In genomic region chr3:106457278-106458210, GRCh38 we compare ENCODE assay signal across 8 cellular contexts.
DNase-seq lines count a peak whose midpoint lies in the region; ATAC-seq and TF ChIP-seq lines count a peak whose summit lies in the region.

No MANE protein-coding gene starts in this region.

- no peaks in the 10 kb centered on the region for H3K9me2 ChIP-seq in Loucy (replicated peaks; ENCODE audit: low read depth, low read length)

- H3K27ac Mint-ChIP-seq in HFFc6, result no peak overlapping the region
- H3K27ac Mint-ChIP-seq in WTC11, result 0 out of 2 replicates have a peak overlapping the region, but pooled peaks have one; percentile 26

- H3K4me1 ChIP-seq in Loucy (ENCODE audit: insufficient read depth, low read length, poor library complexity, severe bottlenecking) (peaks cover 22% of the 10 kb centered on the region), heart left ventricle (peaks cover 0 to 12% (median 0%) of the 10 kb centered on the region in 12 donors), vagina (peaks cover 7% of the 10 kb centered on the region), trophoblast cell (ENCODE audit: control insufficient read depth in 1 of 2, insufficient read depth in 2 of 2, low read length in 2 of 2) (no peaks in the 10 kb centered on the region)

- H3K9ac ChIP-seq in Loucy (ENCODE audit: low read depth, low read length, poor library complexity, severe bottlenecking) (no peak overlapping the region), trophoblast cell (ENCODE audit: low read length) (no peak overlapping the region)

- intact Hi-C loops in heart left ventricle (cut with DNase I) (no loop called here), vagina (cut with DNase I) (no loop called here)

- no peaks in the 10 kb centered on the region for H4K20me1 ChIP-seq in Loucy (ENCODE audit: insufficient read depth, low read length, poor library complexity, severe bottlenecking)

- H3K9me3 Mint-ChIP-seq in HFFc6 (no peaks in the 10 kb centered on the region), WTC11 (peaks cover 22% of the 10 kb centered on the region; the same call in 1 of the 2 replicates)

- no peak overlapping the region for H4K12ac ChIP-seq in trophoblast cell (ENCODE audit: low read depth, low read length)

- no peak overlapping the region for H2BK120ac ChIP-seq in trophoblast cell (ENCODE audit: insufficient read depth, low read length, poor library complexity)

- H3F3A ChIP-seq in Loucy (ENCODE audit: low read depth), result no peaks in the 10 kb centered on the region

- H3K23ac ChIP-seq in trophoblast cell (ENCODE audit: low read length), result no peak overlapping the region

- no peak overlapping the region for H3K14ac ChIP-seq in trophoblast cell (ENCODE audit: low read length)

- H3K9me3 ChIP-seq in Loucy (ENCODE audit: insufficient read depth, low read depth, low read length) (no peaks in the 10 kb centered on the region), heart left ventricle (no peaks in the 10 kb centered on the region), vagina (no peaks in the 10 kb centered on the region), trophoblast cell (ENCODE audit: insufficient read depth, low read depth, low read length) (no peaks in the 10 kb centered on the region)

- no peak overlapping the region for H3K4ac ChIP-seq in trophoblast cell (ENCODE audit: low read depth, low read length)

- ATAC-seq in WTC11 (no peak), heart left ventricle (peak; percentile 88 to 96 (median 92))

- no peaks in the 10 kb centered on the region for H3K79me2 ChIP-seq in Loucy (ENCODE audit: insufficient read depth, low read length)
- H3K79me2 ChIP-seq in trophoblast cell (ENCODE audit: control insufficient read depth, insufficient read depth, low read length, poor library complexity), result no peaks in the 10 kb centered on the region

- no peak overlapping the region for H4K8ac ChIP-seq in trophoblast cell (ENCODE audit: low read depth, low read length)

- H2BK12ac ChIP-seq in trophoblast cell (ENCODE audit: low read length), result no peak overlapping the region

- WGBS in heart left ventricle, 4 donors, result 57 to 65% (median 62%) methylated on average over 3 of the region's 3 CpGs
- WGBS in trophoblast cell (ENCODE audit: extremely low coverage, insufficient coverage, insufficient read length), result no CpG with 5 or more reads among the region's 3 CpGs

- no peak overlapping the region for H4K91ac ChIP-seq in trophoblast cell (ENCODE audit: low read depth, low read length)

- CTCF ChIA-PET in WTC11 (lab: Charles Lee), result no interaction called here

- H3K4me3 ChIP-seq in Loucy (ENCODE audit: low read length, poor library complexity, severe bottlenecking), result no peak overlapping the region
- no peak overlapping the region for H3K4me3 ChIP-seq in heart left ventricle
- H3K4me3 ChIP-seq in vagina, result no peak overlapping the region
- no peak overlapping the region for H3K4me3 ChIP-seq in trophoblast cell (ENCODE audit: low read depth, low read length)

- TF ChIP-seq CTCF in HFFc6 (IDR thresholded peaks at IDR 0.05) (no peak), Loucy (conservative IDR thresholded peaks at IDR 0.05; ENCODE audit: low read length) (no peak), WTC11 (IDR thresholded peaks at IDR 0.05) (no peak), heart left ventricle (IDR thresholded peaks at IDR 0.05) (no peak), vagina (IDR thresholded peaks at IDR 0.05) (no peak)

- H2AFZ ChIP-seq in Loucy (ENCODE audit: low read length), result no peak overlapping the region; the same call in 1 of the 2 replicates
- H2AFZ ChIP-seq in trophoblast cell (ENCODE audit: insufficient read depth, low read length, poor library complexity), result no peak overlapping the region

- H3K36me3 ChIP-seq in Loucy (ENCODE audit: insufficient read depth, low read length) (no peaks in the 10 kb centered on the region), heart left ventricle (no peaks in the 10 kb centered on the region), vagina (no peaks in the 10 kb centered on the region), trophoblast cell (ENCODE audit: control insufficient read depth in 1 of 2, insufficient read depth in 2 of 2, low read length in 2 of 2) (no peaks in the 10 kb centered on the region)

- peaks cover 17% of the 10 kb centered on the region for H3K4me1 Mint-ChIP-seq in HFFc6 (ENCODE audit: low read depth)
- peaks cover 18% of the 10 kb centered on the region for H3K4me1 Mint-ChIP-seq in WTC11

- no peak for TF ChIP-seq POLR2A in heart left ventricle (IDR thresholded peaks at IDR 0.05)
- no peak for TF ChIP-seq POLR2A in vagina (IDR thresholded peaks at IDR 0.05)

- no peaks in the 10 kb centered on the region for H3K79me1 ChIP-seq in trophoblast cell (ENCODE audit: low read length)

- no peak overlapping the region for H3K18ac ChIP-seq in trophoblast cell (ENCODE audit: low read length)

- no peaks in the 10 kb centered on the region for H3K27me3 ChIP-seq in Loucy (ENCODE audit: insufficient read depth, low read length, poor library complexity, severe bottlenecking)
- H3K27me3 ChIP-seq in heart left ventricle, result no peaks in the 10 kb centered on the region
- no peaks in the 10 kb centered on the region for H3K27me3 ChIP-seq in vagina
- H3K27me3 ChIP-seq in trophoblast cell (ENCODE audit: insufficient read depth, low read length), result no peaks in the 10 kb centered on the region

- H3K4me2 ChIP-seq in Loucy (ENCODE audit: low read depth, low read length, poor library complexity, severe bottlenecking) (peak overlapping the region; percentile 34), trophoblast cell (ENCODE audit: low read length) (no peak overlapping the region)

- H3K4me3 Mint-ChIP-seq in HFFc6 (no peak overlapping the region), WTC11 (no peak overlapping the region)

- H2BK5ac ChIP-seq in trophoblast cell (ENCODE audit: low read depth, low read length, poor library complexity), result no peak overlapping the region

- H3K27me3 Mint-ChIP-seq in HFFc6 (ENCODE audit: insufficient read depth) (no peaks in the 10 kb centered on the region; the same call in 1 of the 2 replicates), WTC11 (ENCODE audit: low read depth) (no peaks in the 10 kb centered on the region)

- H2AK5ac ChIP-seq in trophoblast cell (ENCODE audit: low read length), result no peak overlapping the region

- H3K27ac ChIP-seq in heart left ventricle (no peak overlapping the region), vagina (no peak overlapping the region), trophoblast cell (ENCODE audit: low read depth, low read length) (no peak overlapping the region)

- POLR2A ChIA-PET in WTC11 (lab: Charles Lee), result no interaction called here

- peak; percentile 7 to 32 (median 23) for DNase-seq in stimulated activated CD4-positive, alpha-beta T cell treated with anti-CD3 and anti-CD28 coated beads, Interleukin-12 subunit alpha, Interleukin-12 subunit beta, amount 100 ng/mL, for 48 hours (ENCODE audit: low read depth in 2 of 3, low spot score in 1 of 3)
- no peak for DNase-seq in stimulated activated CD4-positive, alpha-beta T cell treated with anti-CD3 and anti-CD28 coated beads, Interleukin-2, amount 100 ng/mL, for 48 hours
- DNase-seq in HFFc6 (peak; percentile 61), WTC11 (ENCODE audit: low spot score) (no peak), heart left ventricle (peak in 3 of 5 donors; percentile 29 to 60 (median 51)), vagina (ENCODE audit: extremely low spot score in 2 of 2) (no peak), trophoblast cell (no peak)

- no peaks in the 10 kb centered on the region for H3K36me3 Mint-ChIP-seq in HFFc6 (ENCODE audit: low read depth)
- H3K36me3 Mint-ChIP-seq in WTC11, result no peaks in the 10 kb centered on the region

TF ChIP-seq in WTC11, 78 proteins besides CTCF, POLR2A, EP300 and RAD21 (continues in another document):
- no peak for TF ChIP-seq CDX4 (CRISPR knock-in tag; IDR thresholded peaks at IDR 0.05; ENCODE audit: borderline replicate concordance)
- TF ChIP-seq NR3C1 (CRISPR knock-in tag; conservative IDR thresholded peaks at IDR 0.05; ENCODE audit: low read depth), result no peak
- TF ChIP-seq ZNF219 (CRISPR knock-in tag; IDR thresholded peaks at IDR 0.05; ENCODE audit: borderline replicate concordance), result no peak
- no peak for TF ChIP-seq TEAD4 (CRISPR knock-in tag; IDR thresholded peaks at IDR 0.05)
- no peak for TF ChIP-seq E2F4 (CRISPR knock-in tag; IDR thresholded peaks at IDR 0.05; ENCODE audit: borderline replicate concordance, low read depth)
- no peak for TF ChIP-seq GABPB1 (CRISPR knock-in tag; IDR thresholded peaks at IDR 0.05)
- TF ChIP-seq ZMAT4 (CRISPR knock-in tag; IDR thresholded peaks at IDR 0.05), result no peak
- no peak for TF ChIP-seq MAX (CRISPR knock-in tag; IDR thresholded peaks at IDR 0.05)
- no peak for TF ChIP-seq ZNF416 (CRISPR knock-in tag; IDR thresholded peaks at IDR 0.05)
- no peak for TF ChIP-seq ESRRA (CRISPR knock-in tag; IDR thresholded peaks at IDR 0.05; ENCODE audit: borderline replicate concordance)
- TF ChIP-seq ZNF138 (CRISPR knock-in tag; conservative IDR thresholded peaks at IDR 0.05), result no peak

Comparison
In these comparisons a context has a peak if more than half of its experiments do, and no peak if none do; other contexts are left out.
1. DNase-seq: peak in stimulated activated CD4-positive, alpha-beta T cell treated with anti-CD3 and anti-CD28 coated beads, Interleukin-12 subunit alpha, Interleukin-12 subunit beta, amount 100 ng/mL, for 48 hours (3 of 3), HFFc6 (single experiment) and heart left ventricle (3 of 5); none in stimulated activated CD4-positive, alpha-beta T cell treated with anti-CD3 and anti-CD28 coated beads, Interleukin-2, amount 100 ng/mL, for 48 hours (0 of 2), WTC11 (single experiment), vagina (0 of 2) and trophoblast cell (0 of 2).